ENCODE assay signal across 8 cellular contexts in genomic region chr11:747176-748006, GRCh38. TPM values are rescaled to one million over a fixed set of nuclear protein-coding genes. Genes with fewer than 3 reads are reported as not detected.
DNase-seq lines count a peak whose midpoint lies in the region; ATAC-seq and TF ChIP-seq lines count a peak whose summit lies in the region.

TSS of gene TALDO1 (plus strand) at chr11:747464. CDS start at chr11:747482, 18 bp downstream.

- DNase-seq in GDM1 (lab: John Stamatoyannopoulos, UW) (peak; percentile 84), H7 (peak; percentile 99), M059J (ENCODE audit: low read depth) (peak; percentile 88), SJSA1 (ENCODE audit: low read depth in 1 of 2, low spot score in 2 of 2) (peak; percentile 61 to 77), occipital lobe (lab: John Stamatoyannopoulos, UW) (peak; percentile 92), suprapubic skin (ENCODE audit: low spot score in 2 of 2) (peak; percentile 93 to 95)
- DNase-seq in activated naive CD4-positive, alpha-beta T cell treated with anti-CD3 and anti-CD28 coated beads for 36 hours: peak; percentile 86

- H3K27ac ChIP-seq in SJSA1 (peak within 1 kb of the TSS; percentile 81), gastroesophageal sphincter (peak within 1 kb of the TSS; percentile 51 to 95 (median 86)), suprapubic skin (peak within 1 kb of the TSS; percentile 88)

- H3K36me3 Mint-ChIP-seq in activated naive CD4-positive, alpha-beta T cell treated with anti-CD3 and anti-CD28 coated beads for 36 hours (ENCODE audit: low read depth): peaks cover 2% of the 10 kb centered on the region

- peak; percentile 99 for ATAC-seq in gastroesophageal sphincter

- TF ChIP-seq POLR2A in gastroesophageal sphincter (IDR thresholded peaks at IDR 0.05) (peak; percentile 84 to 85), suprapubic skin (IDR thresholded peaks at IDR 0.05) (peak in 1 of 2 donors; percentile 40)

- H3K36me3 ChIP-seq in H7 (replicated peaks; ENCODE audit: control insufficient read depth, insufficient read depth, low read length) (no peaks in the 10 kb centered on the region; the same call in 1 of the 2 replicates), SJSA1 (no peaks in the 10 kb centered on the region; the same call in 1 of the 2 replicates), gastroesophageal sphincter (peaks cover 0 to 3% of the 10 kb centered on the region in 2 donors), suprapubic skin (no peaks in the 10 kb centered on the region)

- peaks cover 21% of the 10 kb centered on the region for H3K4me1 Mint-ChIP-seq in activated naive CD4-positive, alpha-beta T cell treated with anti-CD3 and anti-CD28 coated beads for 36 hours (ENCODE audit: low read depth)

- peak within 1 kb of the TSS; percentile 84 for H3K4me3 Mint-ChIP-seq in activated naive CD4-positive, alpha-beta T cell treated with anti-CD3 and anti-CD28 coated beads for 36 hours

- intact Hi-C loops in activated naive CD4-positive, alpha-beta T cell treated with anti-CD3 and anti-CD28 coated beads for 36 hours (cut with micrococcal nuclease): loop anchor here (1.0 to 5.0 kb wide), 5 partner anchors 21 to 510 kb away; partner anchors contain the start of genes DEAF1, GATD1, PSMD13 and SIRT3

- CTCF ChIA-PET in activated naive CD4-positive, alpha-beta T cell treated with anti-CD3 and anti-CD28 coated beads for 36 hours (lab: Charles Lee): interaction anchor here (0.8 kb wide), 1 partner anchor 20 kb away, joined by 3 read pairs; no protein-coding TSS in a partner anchor

- TF ChIP-seq EP300 in gastroesophageal sphincter (IDR thresholded peaks at IDR 0.05): no peak
- no peak for TF ChIP-seq EP300 in suprapubic skin (IDR thresholded peaks at IDR 0.05)

- TF ChIP-seq CTCF in gastroesophageal sphincter (IDR thresholded peaks at IDR 0.05) (peak in 3 of 4 experiments; percentile 43 to 55 (median 50)), suprapubic skin (IDR thresholded peaks at IDR 0.05) (peak in 1 of 2 donors; percentile 12)

- peak within 1 kb of the TSS; percentile 83 for H3K27ac Mint-ChIP-seq in activated naive CD4-positive, alpha-beta T cell treated with anti-CD3 and anti-CD28 coated beads for 36 hours

- no peaks in the 10 kb centered on the region for H3K27me3 Mint-ChIP-seq in activated naive CD4-positive, alpha-beta T cell treated with anti-CD3 and anti-CD28 coated beads for 36 hours (ENCODE audit: low read depth)

- no peaks in the 10 kb centered on the region for H3K27me3 ChIP-seq in H7 (ENCODE audit: control insufficient read depth, insufficient read depth, low read length)
- no peaks in the 10 kb centered on the region for H3K27me3 ChIP-seq in SJSA1 (replicated peaks)
- H3K27me3 ChIP-seq in gastroesophageal sphincter: no peaks in the 10 kb centered on the region
- H3K27me3 ChIP-seq in suprapubic skin: no peaks in the 10 kb centered on the region

- WGBS in gastroesophageal sphincter (ENCODE audit: low coverage in 1 of 2), 2 donors: 0% methylated on average over 3 of the region's 110 CpGs; no CpG with 5 or more reads in 1 of the 2 donors
- 0% methylated on average over 30 of the region's 110 CpGs for WGBS in suprapubic skin

- H3K9me3 ChIP-seq in SJSA1 (replicated peaks) (no peaks in the 10 kb centered on the region), gastroesophageal sphincter (no peaks in the 10 kb centered on the region), suprapubic skin (no peaks in the 10 kb centered on the region)

- H3K4me3 ChIP-seq in H7 (ENCODE audit: insufficient read depth, low read depth, low read length): peak within 1 kb of the TSS; percentile 95
- H3K4me3 ChIP-seq in SJSA1: peak within 1 kb of the TSS; percentile 93
- peak within 1 kb of the TSS; percentile 65 to 99 for H3K4me3 ChIP-seq in gastroesophageal sphincter
- H3K4me3 ChIP-seq in suprapubic skin: peak within 1 kb of the TSS; percentile 100

- H3K9me3 Mint-ChIP-seq in activated naive CD4-positive, alpha-beta T cell treated with anti-CD3 and anti-CD28 coated beads for 36 hours: no peaks in the 10 kb centered on the region

- peaks cover 19% of the 10 kb centered on the region for H3K4me1 ChIP-seq in SJSA1 (replicated peaks)
- H3K4me1 ChIP-seq in gastroesophageal sphincter: peaks cover 0 to 42% (median 15%) of the 10 kb centered on the region in 3 donors
- peaks cover 33% of the 10 kb centered on the region for H3K4me1 ChIP-seq in suprapubic skin

RNA-seq across cellular contexts. Expression of gene TALDO1, which starts in this region (rescaled TPM):
- 264 and 269 TPM in 2 replicates for total RNA-seq in H7 (2014; rRNA removed; shearing (Covaris generic))
- 247 and 252 TPM in 2 replicates for total RNA-seq in M059J (2014; rRNA removed; shearing (Covaris generic))
- 159 and 302 TPM in 2 replicates for total RNA-seq in SJSA1 (2014; rRNA removed; shearing (Covaris generic))
- 100 to 1,000 TPM; 327 to 360 TPM for total RNA-seq in activated naive CD4-positive, alpha-beta T cell treated with anti-CD3 and anti-CD28 coated beads for 36 hours
- total RNA-seq in gastroesophageal sphincter: 100 to 1,000 TPM; 161 to 201 (median 185) TPM
- total RNA-seq in occipital lobe: 61.0 TPM
- total RNA-seq in suprapubic skin: 100 to 1,000 TPM; 107 to 197 (median 179) TPM

Comparison
In these comparisons a context has a peak if more than half of its experiments do, and no peak if none do; other contexts are left out.
1. Peak in every context shown above with its lines: DNase-seq, ATAC-seq, H3K4me3 ChIP-seq and H3K27ac ChIP-seq.